23 cellular contexts compared by ENCODE assay signal in genomic region chr11:70736937-70737640, GRCh38.
"Had no signal": no experiment of that assay in that cellular context is flagged by ENCODE, and none has a peak within 500 bp of the region (broad histone marks: within the 10 kb centered on the region; RNA-seq: fewer than 3 reads in every experiment).

No MANE protein-coding gene starts in this region.

- H3K36me3 ChIP-seq: esophagus squamous epithelium, gastroesophageal sphincter, spleen, tibial artery, upper lobe of left lung had no signal

- H3K4me3 Mint-ChIP-seq: central memory CD8-positive, alpha-beta T cell; immature natural killer cell; naive thymus-derived CD4-positive, alpha-beta T cell; nephron progenitor cell; stimulated activated memory B cell treated with anti-CD40 and anti-IgM and Interleukin-4, amounts not matched to agents 10 μg/mL and 1 μg/mL and 100 μg/mL, for 72 hours; stimulated activated naive CD8-positive, alpha-beta T cell treated with anti-CD3 and anti-CD28 coated beads, Interleukin-15, Interleukin-2, amounts not matched to agents 100 ng/mL and 50 ng/mL, for 24 hours had no signal

- H3K27ac Mint-ChIP-seq: immature natural killer cell; naive thymus-derived CD4-positive, alpha-beta T cell; nephron progenitor cell; stimulated activated memory B cell treated with anti-CD40 and anti-IgM and Interleukin-4, amounts not matched to agents 10 μg/mL and 1 μg/mL and 100 μg/mL, for 72 hours; stimulated activated naive CD8-positive, alpha-beta T cell treated with anti-CD3 and anti-CD28 coated beads, Interleukin-15, Interleukin-2, amounts not matched to agents 100 ng/mL and 50 ng/mL, for 24 hours had no signal

- H3K9ac ChIP-seq: parathyroid adenoma had no signal

- H3K27me3 Mint-ChIP-seq: stimulated activated naive CD8-positive, alpha-beta T cell treated with anti-CD3 and anti-CD28 coated beads, Interleukin-15, Interleukin-2, amounts not matched to agents 100 ng/mL and 50 ng/mL, for 24 hours had no signal

- H3K27me3 ChIP-seq: esophagus squamous epithelium, gastroesophageal sphincter, upper lobe of left lung had no signal

- H3K4me3 ChIP-seq: esophagus squamous epithelium, gastroesophageal sphincter, psoas muscle, spleen, tibial artery, upper lobe of left lung had no signal

- H2AFZ ChIP-seq: parathyroid adenoma had no signal

- H3K27ac ChIP-seq: esophagus squamous epithelium, gastroesophageal sphincter, parathyroid adenoma, psoas muscle, spleen, tibial artery, upper lobe of left lung had no signal

- ATAC-seq: gastroesophageal sphincter; left cardiac atrium; naive thymus-derived CD4-positive, alpha-beta T cell; psoas muscle; sciatic nerve; stimulated activated memory B cell treated with anti-CD40 and anti-IgM and Interleukin-4, amounts not matched to agents 10 μg/mL and 1 μg/mL and 100 μg/mL, for 72 hours had no signal

- H3K9me3 Mint-ChIP-seq: central memory CD8-positive, alpha-beta T cell; immature natural killer cell; naive thymus-derived CD4-positive, alpha-beta T cell; nephron progenitor cell; stimulated activated naive CD8-positive, alpha-beta T cell treated with anti-CD3 and anti-CD28 coated beads, Interleukin-15, Interleukin-2, amounts not matched to agents 100 ng/mL and 50 ng/mL, for 24 hours had no signal

- DNase-seq: esophagus squamous epithelium; foreskin fibroblast; glutamatergic neuron; immature natural killer cell; left cardiac atrium; mammary epithelial cell; naive thymus-derived CD4-positive, alpha-beta T cell; nephron progenitor cell; nucleus accumbens; retina; spleen; stimulated activated CD4-positive, alpha-beta T cell treated with anti-CD3 and anti-CD28 coated beads, Interleukin-15, amount 100 ng/mL, for 24 hours; stimulated activated CD4-positive, alpha-beta T cell treated with anti-CD3 and anti-CD28 coated beads, Interleukin-1b, Interleukin-23, amount 100 ng/mL, for 48 hours; stimulated activated CD4-positive, alpha-beta T cell treated with anti-CD3 and anti-CD28 coated beads, Interleukin-4, amount 100 ng/mL, for 24 hours; tibial artery; upper lobe of left lung had no signal

- H3K36me3 Mint-ChIP-seq: immature natural killer cell; naive thymus-derived CD4-positive, alpha-beta T cell; stimulated activated memory B cell treated with anti-CD40 and anti-IgM and Interleukin-4, amounts not matched to agents 10 μg/mL and 1 μg/mL and 100 μg/mL, for 72 hours had no signal

- H3K9me3 ChIP-seq: esophagus squamous epithelium, gastroesophageal sphincter, psoas muscle, spleen, tibial artery, upper lobe of left lung had no signal

- H3K4me1 Mint-ChIP-seq: central memory CD8-positive, alpha-beta T cell; immature natural killer cell; stimulated activated memory B cell treated with anti-CD40 and anti-IgM and Interleukin-4, amounts not matched to agents 10 μg/mL and 1 μg/mL and 100 μg/mL, for 72 hours had no signal

- H3K4me1 ChIP-seq: esophagus squamous epithelium, gastroesophageal sphincter, parathyroid adenoma, psoas muscle, spleen, tibial artery, upper lobe of left lung had no signal
